1 cellular context compared by ENCODE assay signal in the genomic region with DNA sequence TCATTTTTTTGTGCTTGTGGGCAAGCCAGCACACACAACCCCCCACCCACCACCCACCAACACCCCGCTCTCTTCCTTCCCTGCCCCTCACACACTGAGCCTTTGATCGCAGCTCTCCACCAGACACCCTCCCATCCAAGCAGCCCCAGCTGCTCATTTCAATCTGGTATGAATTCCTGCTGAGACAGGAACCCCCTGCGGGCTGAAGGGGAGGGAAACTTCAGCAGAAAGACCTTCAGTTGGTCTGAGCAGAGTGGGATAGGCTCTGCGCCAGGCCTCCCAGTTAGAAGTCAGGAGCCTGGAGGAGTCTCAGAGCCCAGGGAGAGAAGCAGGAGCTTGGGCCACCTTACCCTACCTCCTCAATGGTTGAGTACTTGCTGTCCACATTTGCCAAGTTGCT.
A peak's percentile ranks its signal among the peaks of the same experiment; 100 is the strongest.
TF ChIP-seq lines count a peak whose summit lies in the region.

No MANE protein-coding gene starts in this region.

TF ChIP-seq in GM23338, 12 proteins besides CTCF, POLR2A, EP300 and RAD21 (continued from another document):
- TF ChIP-seq, protein P1, sequence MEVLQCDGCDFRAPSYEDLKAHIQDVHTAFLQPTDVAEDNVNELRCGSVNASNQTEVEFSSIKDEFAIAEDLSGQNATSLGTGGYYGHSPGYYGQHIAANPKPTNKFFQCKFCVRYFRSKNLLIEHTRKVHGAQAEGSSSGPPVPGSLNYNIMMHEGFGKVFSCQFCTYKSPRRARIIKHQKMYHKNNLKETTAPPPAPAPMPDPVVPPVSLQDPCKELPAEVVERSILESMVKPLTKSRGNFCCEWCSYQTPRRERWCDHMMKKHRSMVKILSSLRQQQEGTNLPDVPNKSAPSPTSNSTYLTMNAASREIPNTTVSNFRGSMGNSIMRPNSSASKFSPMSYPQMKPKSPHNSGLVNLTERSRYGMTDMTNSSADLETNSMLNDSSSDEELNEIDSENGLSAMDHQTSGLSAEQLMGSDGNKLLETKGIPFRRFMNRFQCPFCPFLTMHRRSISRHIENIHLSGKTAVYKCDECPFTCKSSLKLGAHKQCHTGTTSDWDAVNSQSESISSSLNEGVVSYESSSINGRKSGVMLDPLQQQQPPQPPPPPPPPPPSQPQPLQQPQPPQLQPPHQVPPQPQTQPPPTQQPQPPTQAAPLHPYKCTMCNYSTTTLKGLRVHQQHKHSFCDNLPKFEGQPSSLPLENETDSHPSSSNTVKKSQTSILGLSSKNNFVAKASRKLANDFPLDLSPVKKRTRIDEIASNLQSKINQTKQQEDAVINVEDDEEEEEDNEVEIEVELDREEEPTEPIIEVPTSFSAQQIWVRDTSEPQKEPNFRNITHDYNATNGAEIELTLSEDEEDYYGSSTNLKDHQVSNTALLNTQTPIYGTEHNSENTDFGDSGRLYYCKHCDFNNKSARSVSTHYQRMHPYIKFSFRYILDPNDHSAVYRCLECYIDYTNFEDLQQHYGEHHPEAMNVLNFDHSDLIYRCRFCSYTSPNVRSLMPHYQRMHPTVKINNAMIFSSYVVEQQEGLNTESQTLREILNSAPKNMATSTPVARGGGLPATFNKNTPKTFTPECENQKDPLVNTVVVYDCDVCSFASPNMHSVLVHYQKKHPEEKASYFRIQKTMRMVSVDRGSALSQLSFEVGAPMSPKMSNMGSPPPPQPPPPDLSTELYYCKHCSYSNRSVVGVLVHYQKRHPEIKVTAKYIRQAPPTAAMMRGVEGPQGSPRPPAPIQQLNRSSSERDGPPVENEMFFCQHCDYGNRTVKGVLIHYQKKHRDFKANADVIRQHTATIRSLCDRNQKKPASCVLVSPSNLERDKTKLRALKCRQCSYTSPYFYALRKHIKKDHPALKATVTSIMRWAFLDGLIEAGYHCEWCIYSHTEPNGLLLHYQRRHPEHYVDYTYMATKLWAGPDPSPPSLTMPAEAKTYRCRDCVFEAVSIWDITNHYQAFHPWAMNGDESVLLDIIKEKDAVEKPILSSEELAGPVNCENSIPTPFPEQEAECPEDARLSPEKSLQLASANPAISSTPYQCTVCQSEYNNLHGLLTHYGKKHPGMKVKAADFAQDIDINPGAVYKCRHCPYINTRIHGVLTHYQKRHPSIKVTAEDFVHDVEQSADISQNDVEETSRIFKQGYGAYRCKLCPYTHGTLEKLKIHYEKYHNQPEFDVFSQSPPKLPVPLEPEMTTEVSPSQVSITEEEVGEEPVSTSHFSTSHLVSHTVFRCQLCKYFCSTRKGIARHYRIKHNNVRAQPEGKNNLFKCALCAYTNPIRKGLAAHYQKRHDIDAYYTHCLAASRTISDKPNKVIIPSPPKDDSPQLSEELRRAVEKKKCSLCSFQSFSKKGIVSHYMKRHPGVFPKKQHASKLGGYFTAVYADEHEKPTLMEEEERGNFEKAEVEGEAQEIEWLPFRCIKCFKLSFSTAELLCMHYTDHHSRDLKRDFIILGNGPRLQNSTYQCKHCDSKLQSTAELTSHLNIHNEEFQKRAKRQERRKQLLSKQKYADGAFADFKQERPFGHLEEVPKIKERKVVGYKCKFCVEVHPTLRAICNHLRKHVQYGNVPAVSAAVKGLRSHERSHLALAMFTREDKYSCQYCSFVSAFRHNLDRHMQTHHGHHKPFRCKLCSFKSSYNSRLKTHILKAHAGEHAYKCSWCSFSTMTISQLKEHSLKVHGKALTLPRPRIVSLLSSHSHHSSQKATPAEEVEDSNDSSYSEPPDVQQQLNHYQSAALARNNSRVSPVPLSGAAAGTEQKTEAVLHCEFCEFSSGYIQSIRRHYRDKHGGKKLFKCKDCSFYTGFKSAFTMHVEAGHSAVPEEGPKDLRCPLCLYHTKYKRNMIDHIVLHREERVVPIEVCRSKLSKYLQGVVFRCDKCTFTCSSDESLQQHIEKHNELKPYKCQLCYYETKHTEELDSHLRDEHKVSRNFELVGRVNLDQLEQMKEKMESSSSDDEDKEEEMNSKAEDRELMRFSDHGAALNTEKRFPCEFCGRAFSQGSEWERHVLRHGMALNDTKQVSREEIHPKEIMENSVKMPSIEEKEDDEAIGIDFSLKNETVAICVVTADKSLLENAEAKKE (CRISPR knock-in tag; IDR thresholded peaks at IDR 0.05) = 0 out of 2 replicates have a peak, but pooled peaks have one; percentile 1
